27 cellular contexts compared by ENCODE assay signal in genomic region chr18:64287926-64288325, GRCh38.
"Had no signal": no experiment of that assay in that cellular context is flagged by ENCODE, and none has a peak within 500 bp of the region (broad histone marks: within the 10 kb centered on the region; RNA-seq: fewer than 3 reads in every experiment).

No MANE protein-coding gene starts in this region.

- DNase-seq: activated CD4-positive, alpha-beta T cell treated with anti-CD3 and anti-CD28 coated beads, Interleukin-2, amount 10 ng/mL, durations not matched to agents 24 days and 14 days; activated CD4-positive, alpha-beta T cell treated with anti-CD3 and anti-CD28 coated beads, Interleukin-2, amount 50 U/mL, for 4 hours; activated CD8-positive, alpha-beta T cell treated with anti-CD3 and anti-CD28 coated beads for 36 hours; activated effector memory CD4-positive, alpha-beta T cell treated with anti-CD3 and anti-CD28 coated beads, Interleukin-2, amount 50 U/mL, for 16 hours; activated naive CD4-positive, alpha-beta T cell; activated naive CD4-positive, alpha-beta T cell treated with anti-CD3 and anti-CD28 coated beads, Interleukin-2, amount 50 U/mL, for 16 hours; activated naive CD8-positive, alpha-beta T cell treated with anti-CD3 and anti-CD28 coated beads for 36 hours; activated T-cell treated with anti-CD3 and anti-CD28 coated beads, Interleukin-2, amount 50 U/mL, for 1 hour; activated T-cell treated with anti-CD3 and anti-CD28 coated beads, Interleukin-2, amount 50 U/mL, for 72 hours; amniotic stem cell; aorta; cerebellar nuclear complex; NCI-H1048; NCI-H1105 treated with DMSO at 0.1 percent for 48 hours; NCI-H1436 treated with DMSO at 0.1 percent for 48 hours; NCI-H1694 treated with DMSO at 0.1 percent for 48 hours; NCI-H2029 treated with DMSO at 0.1 percent for 48 hours; NCI-H2107; NCI-H2171; NCI-H510A treated with DMSO at 0.1 percent for 48 hours; NCI-H69; NCI-H82; SHP77; SK-N-SH had no signal

- H3K27me3 ChIP-seq: SJSA1 had no signal

- H3K36me3 ChIP-seq: SJSA1 had no signal

- ATAC-seq: activated CD8-positive, alpha-beta T cell treated with anti-CD3 and anti-CD28 coated beads for 36 hours; activated T-cell treated with anti-CD3 and anti-CD28 coated beads, Interleukin-2, amount 50 U/mL, for 72 hours; activated T-helper 17 cell treated with anti-CD3 and anti-CD28 coated beads, Interleukin-2, amount 50 U/mL, for 72 hours; Panc1 had no signal

- H3K4me3 ChIP-seq: SJSA1 had no signal

- H3K9me3 ChIP-seq: SJSA1, SK-N-SH had no signal
